7 cellular contexts compared by ENCODE assay signal in the genomic region with DNA sequence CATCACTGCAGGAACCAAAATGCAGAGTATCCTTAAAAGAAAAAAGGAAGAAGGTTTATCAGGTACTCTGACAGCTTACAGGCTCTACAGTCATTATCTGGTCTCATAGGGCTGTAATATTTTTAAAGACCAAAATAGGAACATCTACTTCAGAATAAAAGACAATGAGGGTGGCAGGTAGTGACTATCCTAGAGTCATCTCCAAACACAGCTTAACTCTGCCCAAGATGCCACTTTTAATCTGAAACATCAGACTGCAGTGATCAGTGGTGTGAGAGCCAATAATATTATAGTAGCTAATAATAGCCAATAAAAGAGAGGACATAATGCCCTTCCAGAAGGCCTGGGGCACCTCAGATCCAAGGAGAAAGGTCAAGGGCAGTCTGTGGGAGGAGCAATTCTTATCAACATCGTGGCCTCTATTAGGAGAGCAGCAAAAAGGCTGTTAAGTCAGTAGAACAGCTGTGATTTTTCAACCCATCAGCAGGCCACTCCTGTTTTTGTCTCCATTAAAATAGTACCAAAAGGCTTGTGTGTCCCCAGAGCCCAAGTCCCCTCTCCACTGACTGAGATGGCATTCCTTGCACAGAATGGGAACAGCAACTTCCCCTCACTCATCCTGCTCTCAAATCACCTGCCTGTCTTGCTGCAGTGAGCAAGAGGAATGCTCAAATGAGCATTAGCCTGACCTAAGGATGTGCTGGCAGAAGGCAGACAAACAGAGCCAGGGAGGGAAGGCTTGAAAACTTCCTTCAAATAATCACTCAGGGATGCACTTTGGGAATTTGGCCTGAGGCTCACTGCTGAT. TPM values are rescaled to one million over a fixed set of nuclear protein-coding genes. Genes with fewer than 3 reads are reported as not detected.
DNase-seq lines count a peak whose midpoint lies in the region; ATAC-seq and TF ChIP-seq lines count a peak whose summit lies in the region.

No MANE protein-coding gene starts in this region.

- ATAC-seq in naive thymus-derived CD8-positive, alpha-beta T cell = peak; percentile 3 to 9

- H3K27ac ChIP-seq in Karpas-422 (ENCODE audit: low read length) (peak overlapping the region; percentile 35; the same call in 1 of the 2 replicates), mammary epithelial cell (ENCODE audit: insufficient read depth, low read depth, low read length) (peak overlapping the region; percentile 95)

- H4K20me1 ChIP-seq in Karpas-422 (ENCODE audit: insufficient read depth, low read depth, low read length) (no peaks in the 10 kb centered on the region), mammary epithelial cell (ENCODE audit: insufficient read depth, low read length) (no peaks in the 10 kb centered on the region)

- H3K9ac ChIP-seq in Karpas-422 (ENCODE audit: low read length) = no peak overlapping the region
- no peak overlapping the region for H3K9ac ChIP-seq in mammary epithelial cell (ENCODE audit: insufficient read depth, low read length)

- H3K9me2 ChIP-seq in Karpas-422 (replicated peaks; ENCODE audit: insufficient read depth, low read length) = no peaks in the 10 kb centered on the region

- in situ Hi-C loops in mammary epithelial cell (cut with MboI; ENCODE audit: low sequenced_read_pairs in 2 of 2) (no loop called here), KBM-7 (cut with MboI; ENCODE audit: low pct_unique_long_range_greater_than_20kb, low sequenced_read_pairs) (no loop called here)

- WGBS in mammary epithelial cell (ENCODE audit: low coverage, missing lambda C conversion rate) = 89% methylated on average over 1 of the region's 1 CpG

- TF ChIP-seq CTCF in Calu3 (IDR thresholded peaks at IDR 0.05; ENCODE audit: unreplicated experiment) (no peak), mammary epithelial cell (conservative IDR thresholded peaks at IDR 0.05 in 1 of 2, IDR thresholded peaks at IDR 0.05 in 1 of 2; ENCODE audit: extremely low read depth in 1 of 2, insufficient read depth in 1 of 2, low read depth in 1 of 2, low read length in 2 of 2) (no peak)

- H2AFZ ChIP-seq in Karpas-422 (ENCODE audit: low read length) = no peak overlapping the region
- no peak overlapping the region for H2AFZ ChIP-seq in mammary epithelial cell (ENCODE audit: low read depth, low read length)

- peaks cover 28% of the 10 kb centered on the region for H3K36me3 Mint-ChIP-seq in Calu3 (ENCODE audit: insufficient read depth, unreplicated experiment)
- H3K36me3 Mint-ChIP-seq in naive thymus-derived CD8-positive, alpha-beta T cell = peaks cover 0 to 6% (median 3%) of the 10 kb centered on the region in 3 donors

- H3K4me3 ChIP-seq in Karpas-422 (ENCODE audit: low read length) = no peak overlapping the region
- H3K4me3 ChIP-seq in mammary epithelial cell (replicated peaks in 1 of 3; ENCODE audit: insufficient read depth in 1 of 3, low read depth in 2 of 3, low read length in 3 of 3) = no peak overlapping the region

- H3K4me1 ChIP-seq in Karpas-422 (ENCODE audit: low read length) (peaks cover 20% of the 10 kb centered on the region), mammary epithelial cell (ENCODE audit: insufficient read depth, low read length) (peaks cover 24% of the 10 kb centered on the region)

- no peaks in the 10 kb centered on the region for H3K27me3 Mint-ChIP-seq in Calu3 (ENCODE audit: unreplicated experiment)
- no peaks in the 10 kb centered on the region for H3K27me3 Mint-ChIP-seq in naive thymus-derived CD8-positive, alpha-beta T cell

- DNase-seq in Calu3 (no peak), Karpas-422 (no peak), mammary epithelial cell (no peak), COR-L47 (lab: John Stamatoyannopoulos, UW) (no peak), KBM-7 (no peak), amygdala (lab: John Stamatoyannopoulos, UW) (no peak)
- DNase-seq in naive thymus-derived CD8-positive, alpha-beta T cell = no peak

- H3K27ac Mint-ChIP-seq in Calu3 (ENCODE audit: unreplicated experiment) = peak overlapping the region; percentile 74
- H3K27ac Mint-ChIP-seq in naive thymus-derived CD8-positive, alpha-beta T cell = peak overlapping the region; percentile 81 to 95 (median 92)

- POLR2A ChIA-PET in naive thymus-derived CD8-positive, alpha-beta T cell (lab: Charles Lee) = interaction anchor here (0.6 to 9.5 kb wide), 17 partner anchors 8 to 382 kb away, joined by 3 to 208 read pairs (median 5); partner anchors contain the start of genes ANAPC16, ASCC1, DNAJB12 and SPOCK2

- no peaks in the 10 kb centered on the region for H3K9me3 Mint-ChIP-seq in Calu3 (ENCODE audit: low read depth, unreplicated experiment)
- no peaks in the 10 kb centered on the region for H3K9me3 Mint-ChIP-seq in naive thymus-derived CD8-positive, alpha-beta T cell

- H3K36me3 ChIP-seq in Karpas-422 (ENCODE audit: insufficient read depth, low read length) (no peaks in the 10 kb centered on the region), mammary epithelial cell (ENCODE audit: insufficient read depth, low read length) (no peaks in the 10 kb centered on the region)

- CTCF ChIA-PET in Calu3 (lab: Charles Lee) = interaction anchor here (1.5 kb wide), 1 partner anchor 213 kb away, joined by 3 read pairs; no protein-coding TSS in a partner anchor
- CTCF ChIA-PET in mammary epithelial cell (lab: Charles Lee; ENCODE audit: low non-redundant PET) = no interaction called here

- intact Hi-C loops in Calu3 (cut with micrococcal nuclease; ENCODE audit: unreplicated experiment) = no loop called here
- intact Hi-C loops in mammary epithelial cell (cut with micrococcal nuclease) = no loop called here

- dilution Hi-C loops in mammary epithelial cell (cut with HindIII; ENCODE audit: low sequenced_read_pairs) = no loop called here

- no peak overlapping the region for H3K4me3 Mint-ChIP-seq in Calu3 (ENCODE audit: low read depth, unreplicated experiment)
- peak overlapping the region; percentile 60 to 87 (median 74) for H3K4me3 Mint-ChIP-seq in naive thymus-derived CD8-positive, alpha-beta T cell

- H3K4me2 ChIP-seq in Karpas-422 (ENCODE audit: low read depth, low read length, poor library complexity, severe bottlenecking) (no peak overlapping the region), mammary epithelial cell (ENCODE audit: insufficient read depth, low read depth, low read length) (no peak overlapping the region)

- H3K79me2 ChIP-seq in Karpas-422 (ENCODE audit: low read length) (no peaks in the 10 kb centered on the region), mammary epithelial cell (ENCODE audit: insufficient read depth, low read length) (no peaks in the 10 kb centered on the region)

- peaks cover 65% of the 10 kb centered on the region for H3K4me1 Mint-ChIP-seq in Calu3 (ENCODE audit: low read depth, unreplicated experiment)
- H3K4me1 Mint-ChIP-seq in naive thymus-derived CD8-positive, alpha-beta T cell = peaks cover 50 to 88% (median 86%) of the 10 kb centered on the region in 4 donors

- H3K27me3 ChIP-seq in Karpas-422 (ENCODE audit: low read length) = no peaks in the 10 kb centered on the region
- no peaks in the 10 kb centered on the region for H3K27me3 ChIP-seq in mammary epithelial cell (ENCODE audit: insufficient read depth, low read length)

- BruUV-seq in Calu3 (replicated peaks; lab: Mats Ljungman, UMichigan) (no TSS peak), mammary epithelial cell (replicated peaks; lab: Mats Ljungman, UMichigan) (no TSS peak)

- no peaks in the 10 kb centered on the region for H3K9me3 ChIP-seq in Karpas-422 (ENCODE audit: low read length)
- no peaks in the 10 kb centered on the region for H3K9me3 ChIP-seq in mammary epithelial cell (replicated peaks; ENCODE audit: insufficient read depth, low read length)

RNA-seq across cellular contexts. Expression of gene SPOCK2, which starts 20.7 kb away (rescaled TPM):
- total RNA-seq in Calu3 (2022) (162 and 205 TPM in 2 replicates), mammary epithelial cell (10 to 100 TPM in 1 of 2 donors, under 1 TPM in 1; 0.49 to 20.2 TPM)
- total RNA-seq in Karpas-422 (2014; rRNA removed; shearing (Covaris generic); ENCODE audit: low replicate concordance) = 4.4 TPM in 1 of 2 replicates, not detected in the other
- 0.10 TPM for polyA plus RNA-seq in mammary epithelial cell
- polyA minus RNA-seq in mammary epithelial cell = 0.62 TPM
- total RNA-seq in naive thymus-derived CD8-positive, alpha-beta T cell = 100 to 1,000 TPM; 566 to 578 TPM
- 100 to 1,000 TPM; 177 to 292 (median 235) TPM for polyA plus RNA-seq in naive thymus-derived CD8-positive, alpha-beta T cell
